Comparison of ENCODE assay signal across 1 cellular context in the genomic region with DNA sequence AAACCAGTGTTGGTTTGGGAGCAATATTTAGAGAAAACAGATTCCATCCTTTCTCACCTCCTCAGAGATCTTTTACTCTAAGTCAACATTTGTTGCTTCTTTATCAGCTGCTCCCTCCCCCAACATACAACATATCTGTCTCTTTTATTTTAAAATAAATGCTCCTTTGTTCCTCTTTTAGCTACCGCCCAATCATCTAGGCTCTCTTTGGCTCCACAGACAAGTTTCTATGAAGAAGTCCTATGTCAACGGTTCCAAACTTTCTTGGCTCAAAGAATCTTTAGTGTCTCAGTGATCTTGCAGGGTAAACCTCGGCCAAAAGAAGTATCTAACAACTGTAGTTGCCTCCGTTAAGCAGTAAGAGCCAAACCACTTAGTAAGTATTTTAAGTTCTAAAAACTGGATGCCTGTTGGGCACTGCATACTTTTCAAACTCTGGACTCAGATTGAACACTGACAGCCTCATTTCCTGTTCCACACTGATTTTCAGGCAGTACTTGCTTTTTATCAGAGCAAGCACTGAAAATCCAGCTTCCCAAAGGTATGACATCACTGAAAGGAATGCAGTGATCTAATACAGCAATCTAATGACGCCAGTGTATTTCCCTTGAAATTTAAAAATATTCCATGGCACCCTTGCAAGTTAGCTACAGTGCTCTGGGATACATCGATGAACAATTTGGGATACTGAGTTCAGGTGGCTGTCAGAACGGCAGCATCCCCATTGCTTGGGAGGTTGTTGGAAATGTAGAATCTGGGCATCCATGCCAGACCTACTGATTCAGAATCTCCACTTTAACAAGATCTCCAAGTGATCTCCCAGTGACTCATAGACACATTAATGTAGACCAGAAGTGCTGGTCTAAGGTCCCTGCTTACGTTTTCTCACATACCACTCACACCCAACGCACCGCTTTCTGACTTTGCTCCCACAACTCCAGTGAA.
TF ChIP-seq lines count a peak whose summit lies in the region.

No MANE protein-coding gene starts in this region.

TF ChIP-seq in HEK293, 187 proteins besides CTCF, POLR2A, EP300 and RAD21 (continued from another document):
- TF ChIP-seq, protein P1, sequence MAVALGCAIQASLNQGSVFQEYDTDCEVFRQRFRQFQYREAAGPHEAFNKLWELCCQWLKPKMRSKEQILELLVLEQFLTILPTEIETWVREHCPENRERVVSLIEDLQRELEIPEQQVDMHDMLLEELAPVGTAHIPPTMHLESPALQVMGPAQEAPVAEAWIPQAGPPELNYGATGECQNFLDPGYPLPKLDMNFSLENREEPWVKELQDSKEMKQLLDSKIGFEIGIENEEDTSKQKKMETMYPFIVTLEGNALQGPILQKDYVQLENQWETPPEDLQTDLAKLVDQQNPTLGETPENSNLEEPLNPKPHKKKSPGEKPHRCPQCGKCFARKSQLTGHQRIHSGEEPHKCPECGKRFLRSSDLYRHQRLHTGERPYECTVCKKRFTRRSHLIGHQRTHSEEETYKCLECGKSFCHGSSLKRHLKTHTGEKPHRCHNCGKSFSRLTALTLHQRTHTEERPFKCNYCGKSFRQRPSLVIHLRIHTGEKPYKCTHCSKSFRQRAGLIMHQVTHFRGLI (tag by site-specific recombination; IDR thresholded peaks at IDR 0.05): peak; percentile 45; the same call in 1 of the 2 replicates
- TF ChIP-seq ZNF610 (tag by site-specific recombination; IDR thresholded peaks at IDR 0.05; ENCODE audit: borderline replicate concordance) (no peak), ZNF184 (tag by site-specific recombination; IDR thresholded peaks at IDR 0.05) (peak; percentile 76), ZBTB20 (tag by site-specific recombination; IDR thresholded peaks at IDR 0.05) (peak; percentile 68), ZSCAN23 (tag by site-specific recombination; IDR thresholded peaks at IDR 0.05) (peak; percentile 7; the same call in 1 of the 2 replicates), SCRT2 (tag by site-specific recombination; IDR thresholded peaks at IDR 0.05) (peak; percentile 19), GLIS2 (tag by site-specific recombination; IDR thresholded peaks at IDR 0.05) (no peak), KLF8 (tag by site-specific recombination; IDR thresholded peaks at IDR 0.05) (peak; percentile 73), EGR2 (tag by site-specific recombination; IDR thresholded peaks at IDR 0.05; ENCODE audit: low read depth) (no peak), ZNF600 (tag by site-specific recombination; IDR thresholded peaks at IDR 0.05) (peak; percentile 93), ZFP69B (tag by site-specific recombination; IDR thresholded peaks at IDR 0.05) (peak; percentile 95), ZNF76 (tag by site-specific recombination; IDR thresholded peaks at IDR 0.05; ENCODE audit: borderline replicate concordance, low read depth) (peak; percentile 37; the same call in 1 of the 2 replicates), KLF10 (tag by site-specific recombination; IDR thresholded peaks at IDR 0.05) (peak; percentile 73), ZNF223 (tag by site-specific recombination; IDR thresholded peaks at IDR 0.05) (no peak)
- TF ChIP-seq, protein P2, sequence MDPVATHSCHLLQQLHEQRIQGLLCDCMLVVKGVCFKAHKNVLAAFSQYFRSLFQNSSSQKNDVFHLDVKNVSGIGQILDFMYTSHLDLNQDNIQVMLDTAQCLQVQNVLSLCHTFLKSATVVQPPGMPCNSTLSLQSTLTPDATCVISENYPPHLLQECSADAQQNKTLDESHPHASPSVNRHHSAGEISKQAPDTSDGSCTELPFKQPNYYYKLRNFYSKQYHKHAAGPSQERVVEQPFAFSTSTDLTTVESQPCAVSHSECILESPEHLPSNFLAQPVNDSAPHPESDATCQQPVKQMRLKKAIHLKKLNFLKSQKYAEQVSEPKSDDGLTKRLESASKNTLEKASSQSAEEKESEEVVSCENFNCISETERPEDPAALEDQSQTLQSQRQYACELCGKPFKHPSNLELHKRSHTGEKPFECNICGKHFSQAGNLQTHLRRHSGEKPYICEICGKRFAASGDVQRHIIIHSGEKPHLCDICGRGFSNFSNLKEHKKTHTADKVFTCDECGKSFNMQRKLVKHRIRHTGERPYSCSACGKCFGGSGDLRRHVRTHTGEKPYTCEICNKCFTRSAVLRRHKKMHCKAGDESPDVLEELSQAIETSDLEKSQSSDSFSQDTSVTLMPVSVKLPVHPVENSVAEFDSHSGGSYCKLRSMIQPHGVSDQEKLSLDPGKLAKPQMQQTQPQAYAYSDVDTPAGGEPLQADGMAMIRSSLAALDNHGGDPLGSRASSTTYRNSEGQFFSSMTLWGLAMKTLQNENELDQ (tag by site-specific recombination; IDR thresholded peaks at IDR 0.05; ENCODE audit: low read depth): no peak
- TF ChIP-seq, protein P3, sequence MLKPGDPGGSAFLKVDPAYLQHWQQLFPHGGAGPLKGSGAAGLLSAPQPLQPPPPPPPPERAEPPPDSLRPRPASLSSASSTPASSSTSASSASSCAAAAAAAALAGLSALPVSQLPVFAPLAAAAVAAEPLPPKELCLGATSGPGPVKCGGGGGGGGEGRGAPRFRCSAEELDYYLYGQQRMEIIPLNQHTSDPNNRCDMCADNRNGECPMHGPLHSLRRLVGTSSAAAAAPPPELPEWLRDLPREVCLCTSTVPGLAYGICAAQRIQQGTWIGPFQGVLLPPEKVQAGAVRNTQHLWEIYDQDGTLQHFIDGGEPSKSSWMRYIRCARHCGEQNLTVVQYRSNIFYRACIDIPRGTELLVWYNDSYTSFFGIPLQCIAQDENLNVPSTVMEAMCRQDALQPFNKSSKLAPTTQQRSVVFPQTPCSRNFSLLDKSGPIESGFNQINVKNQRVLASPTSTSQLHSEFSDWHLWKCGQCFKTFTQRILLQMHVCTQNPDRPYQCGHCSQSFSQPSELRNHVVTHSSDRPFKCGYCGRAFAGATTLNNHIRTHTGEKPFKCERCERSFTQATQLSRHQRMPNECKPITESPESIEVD (tag by site-specific recombination; IDR thresholded peaks at IDR 0.05): peak; percentile 73
